ENCODE assay signal across 22 cellular contexts in genomic region chr6:162090734-162091133, GRCh38.
DNase-seq lines count a peak whose midpoint lies in the region; ATAC-seq and TF ChIP-seq lines count a peak whose summit lies in the region.
"Had no signal": no experiment of that assay in that cellular context is flagged by ENCODE, and none has a peak within 500 bp of the region (broad histone marks: within the 10 kb centered on the region; RNA-seq: fewer than 3 reads in every experiment).

No MANE protein-coding gene starts in this region.

- POLR2A ChIA-PET in CD8-positive, alpha-beta T cell (lab: Charles Lee): no interaction called here

- no peak overlapping the region for H3K4me3 Mint-ChIP-seq in CD8-positive, alpha-beta T cell
- H3K4me3 Mint-ChIP-seq: naive thymus-derived CD4-positive, alpha-beta T cell had no signal

- no peaks in the 10 kb centered on the region for H3K36me3 Mint-ChIP-seq in CD8-positive, alpha-beta T cell

- TF ChIP-seq CTCF in CD8-positive, alpha-beta T cell (IDR thresholded peaks at IDR 0.05): no peak

- no peak overlapping the region for H3K27ac ChIP-seq in CD8-positive, alpha-beta T cell (ENCODE audit: low read depth, low read length)
- H3K27ac ChIP-seq: C4-2B, spleen, uterus had no signal

- H3K9ac ChIP-seq in skeletal muscle satellite cell (ENCODE audit: low read depth, low read length): peak overlapping the region; percentile 19

- H3K36me3 ChIP-seq in skeletal muscle satellite cell (ENCODE audit: insufficient read depth, low read length): no peaks in the 10 kb centered on the region
- no peaks in the 10 kb centered on the region for H3K36me3 ChIP-seq in CD8-positive, alpha-beta T cell (ENCODE audit: insufficient read depth, low read length)
- H3K36me3 ChIP-seq: spleen, uterus had no signal

- no peaks in the 10 kb centered on the region for H3K9me3 ChIP-seq in skeletal muscle satellite cell (replicated peaks; ENCODE audit: low read length)
- H3K9me3 ChIP-seq in CD8-positive, alpha-beta T cell (ENCODE audit: low read length): no peaks in the 10 kb centered on the region
- H3K9me3 ChIP-seq: uterus had no signal

- intact Hi-C loops in CD8-positive, alpha-beta T cell (cut with DNase I, micrococcal nuclease): no loop called here

- H3K4me2 ChIP-seq in skeletal muscle satellite cell (ENCODE audit: low read length): peak overlapping the region; percentile 14

- H3K4me3 ChIP-seq in skeletal muscle satellite cell (ENCODE audit: low read length): no peak overlapping the region
- H3K4me3 ChIP-seq in CD8-positive, alpha-beta T cell (ENCODE audit: low read depth, low read length): no peak overlapping the region
- H3K4me3 ChIP-seq: spleen, uterus had no signal

- H3K4me1 Mint-ChIP-seq in CD8-positive, alpha-beta T cell (ENCODE audit: low read depth): no peaks in the 10 kb centered on the region
- H3K4me1 Mint-ChIP-seq: naive thymus-derived CD4-positive, alpha-beta T cell had no signal

- DNase-seq in GM04503 (ENCODE audit: low read depth) (peak; percentile 21), astrocyte of the hippocampus (ENCODE audit: low read depth, low spot score) (peak; percentile 89), fibroblast of the conjunctiva (ENCODE audit: low read depth) (peak; percentile 4), NCI-H1417 treated with DMSO at 0.1 percent for 48 hours (lab: John Stamatoyannopoulos, UW) (no peak), putamen (ENCODE audit: low spot score) (no peak)
- no peak for DNase-seq in CD8-positive, alpha-beta T cell
- DNase-seq: activated CD4-positive, alpha-beta T cell treated with anti-CD3 and anti-CD28 coated beads for 4 hours; activated effector memory CD4-positive, alpha-beta T cell treated with Interleukin-2 at 50 U/mL for 16 hours; amniotic stem cell; DMS153; head of caudate nucleus; naive thymus-derived CD4-positive, alpha-beta T cell; NCI-H1105 treated with DMSO at 0.1 percent for 48 hours; NCI-H2171 treated with DMSO at 0.1 percent for 48 hours; NCI-H774; posterior cingulate gyrus; spleen; stimulated activated CD8-positive, alpha-beta memory T cell treated with anti-CD3 and anti-CD28 coated beads, Interleukin-4, amount 100 ng/mL, for 48 hours; substantia nigra; uterus had no signal

- peaks cover 13% of the 10 kb centered on the region for H3K9me3 Mint-ChIP-seq in CD8-positive, alpha-beta T cell

- CTCF ChIA-PET in CD8-positive, alpha-beta T cell (lab: Charles Lee): no interaction called here

- no peaks in the 10 kb centered on the region for H3K27me3 ChIP-seq in skeletal muscle satellite cell (ENCODE audit: control insufficient read depth, insufficient read depth, low read length)
- H3K27me3 ChIP-seq in CD8-positive, alpha-beta T cell (ENCODE audit: insufficient read depth, low read length): no peaks in the 10 kb centered on the region
- H3K27me3 ChIP-seq: spleen, uterus had no signal

- H3K4me1 ChIP-seq in skeletal muscle satellite cell (ENCODE audit: control insufficient read depth, insufficient read depth, low read length): peaks cover 16% of the 10 kb centered on the region
- no peaks in the 10 kb centered on the region for H3K4me1 ChIP-seq in CD8-positive, alpha-beta T cell (ENCODE audit: insufficient read depth, low read length)
- H3K4me1 ChIP-seq: spleen, uterus had no signal

- H3K27ac Mint-ChIP-seq in CD8-positive, alpha-beta T cell: no peak overlapping the region
- H3K27ac Mint-ChIP-seq: naive thymus-derived CD4-positive, alpha-beta T cell had no signal

- no peaks in the 10 kb centered on the region for H3K27me3 Mint-ChIP-seq in CD8-positive, alpha-beta T cell (ENCODE audit: low read depth)
- H3K27me3 Mint-ChIP-seq: naive thymus-derived CD4-positive, alpha-beta T cell had no signal

- no peak for ATAC-seq in CD8-positive, alpha-beta T cell
- ATAC-seq: naive thymus-derived CD4-positive, alpha-beta T cell had no signal

Comparison
In these comparisons a context has a peak if more than half of its experiments do, and no peak if none do; other contexts are left out.
1. DNase-seq: peak in GM04503 (single experiment), astrocyte of the hippocampus (single experiment) and fibroblast of the conjunctiva (single experiment); none in CD8-positive, alpha-beta T cell (0 of 7), NCI-H1417 treated with DMSO at 0.1 percent for 48 hours (single experiment) and putamen (single experiment).